26 cellular contexts compared by ENCODE assay signal in the genomic region with DNA sequence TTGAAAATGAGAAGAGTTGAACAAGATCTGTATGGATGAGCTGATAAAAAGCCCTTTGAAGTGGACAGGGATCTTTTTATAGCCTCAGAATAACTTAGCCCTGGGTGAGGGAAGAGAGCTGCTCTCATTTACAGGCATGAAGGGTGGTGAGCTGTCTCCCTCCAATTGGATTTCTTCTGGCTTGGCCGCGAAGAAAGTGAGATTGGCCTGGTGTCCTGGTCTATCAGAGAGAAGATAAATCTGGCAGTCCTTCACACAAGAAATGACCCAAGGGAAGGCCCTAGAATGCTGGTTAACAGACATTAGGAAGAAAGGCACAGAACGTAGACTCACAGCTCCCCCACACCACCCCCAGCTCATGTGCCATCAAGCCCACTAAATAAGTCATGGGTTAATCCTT.
"Had no signal": no experiment of that assay in that cellular context is flagged by ENCODE, and none has a peak within 500 bp of the region (broad histone marks: within the 10 kb centered on the region; RNA-seq: fewer than 3 reads in every experiment).

No MANE protein-coding gene starts in this region.

- H3K4me1 ChIP-seq: left lung, lower lobe of right lung, pancreas, prostate gland, spleen, upper lobe of right lung had no signal

- H3K27me3 ChIP-seq: left lung, pancreas, spleen, suprapubic skin, tibial artery, upper lobe of right lung had no signal

- H3K4me3 ChIP-seq: left lung, lower lobe of right lung, pancreas, prostate gland, spleen, suprapubic skin, thoracic aorta, tibial artery, upper lobe of right lung had no signal

- H3K36me3 ChIP-seq: left lung, lower lobe of right lung, pancreas, prostate gland, spleen, suprapubic skin, upper lobe of right lung had no signal

- DNase-seq: hippocampal formation; kidney glomerular epithelial cell; left cardiac atrium; left lung; lower lobe of right lung; mammary epithelial cell; mesenchymal stem cell; naive thymus-derived CD4-positive, alpha-beta T cell; nucleus accumbens; pancreas; posterior cingulate gyrus; retina; right cardiac atrium; small intestine; spleen; stimulated activated CD4-positive, alpha-beta T cell treated with anti-CD3 and anti-CD28 coated beads, Interleukin-4, amount 100 ng/mL, for 24 hours; stimulated activated naive CD4-positive, alpha-beta T cell; tibial artery; trophoblast cell; upper lobe of right lung had no signal

- H3K9me3 ChIP-seq: pancreas, prostate gland, thoracic aorta, tibial artery, upper lobe of right lung had no signal

- ATAC-seq: left lung; lower lobe of right lung; naive thymus-derived CD4-positive, alpha-beta T cell; natural killer cell treated with Interleukin-12 subunit alpha and Interleukin-12 subunit beta and Interleukin-15 and Interleukin-18, amount 100 ng/mL, for 72 hours; pancreas; sciatic nerve; stimulated activated effector memory CD8-positive, alpha-beta T cell treated with anti-CD3 and anti-CD28 coated beads, Interleukin-12 subunit alpha, Interleukin-12 subunit beta, amount 100 ng/mL, for 72 hours; upper lobe of right lung had no signal

- H3K27ac ChIP-seq: left lung, lower lobe of right lung, pancreas, prostate gland, spleen, suprapubic skin, thoracic aorta, tibial artery, upper lobe of right lung had no signal
